ENCODE assay signal across 18 cellular contexts in the genomic region with DNA sequence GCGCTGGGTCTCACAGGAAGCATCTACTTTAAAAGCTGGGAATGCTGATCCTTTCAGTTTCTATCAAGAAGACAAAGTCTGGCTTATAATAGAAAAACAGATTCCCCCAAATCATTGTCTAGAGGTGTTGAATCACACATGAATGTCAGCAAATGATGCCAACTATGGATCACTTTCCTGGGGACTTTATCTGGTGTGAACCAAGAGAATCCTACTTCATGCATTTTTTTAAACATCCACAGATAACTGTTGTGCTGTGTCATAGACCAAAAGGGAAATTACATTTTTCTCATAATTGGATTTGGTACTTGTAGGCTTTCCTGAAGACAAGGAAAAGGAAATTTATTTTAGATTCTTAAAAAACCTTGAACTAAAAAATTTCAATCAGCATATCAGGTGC.
A peak's percentile ranks its signal among the peaks of the same experiment; 100 is the strongest.
DNase-seq lines count a peak whose midpoint lies in the region; ATAC-seq and TF ChIP-seq lines count a peak whose summit lies in the region.
"Had no signal": no experiment of that assay in that cellular context is flagged by ENCODE, and none has a peak within 500 bp of the region (broad histone marks: within the 10 kb centered on the region; RNA-seq: fewer than 3 reads in every experiment).

No MANE protein-coding gene starts in this region.

- no peaks in the 10 kb centered on the region for H3K9me2 ChIP-seq in MM.1S (replicated peaks; ENCODE audit: insufficient read depth, low read length)

- H3K27ac ChIP-seq in RWPE1 (peak overlapping the region; percentile 81; the same call in 1 of the 2 replicates), coronary artery (peak overlapping the region; percentile 80 to 87), muscle layer of colon (ENCODE audit: low read depth, low read length) (peak overlapping the region; percentile 71), temporal lobe (ENCODE audit: low read depth, low read length) (peak overlapping the region; percentile 70), MM.1S (ENCODE audit: low read length) (no peak overlapping the region)

- H3K27me3 ChIP-seq in muscle layer of colon (ENCODE audit: control insufficient read depth in 1 of 2, insufficient read depth in 2 of 2, low read length in 2 of 2) (no peaks in the 10 kb centered on the region), MM.1S (replicated peaks; ENCODE audit: insufficient read depth, low read length) (no peaks in the 10 kb centered on the region)

- DNase-seq in RWPE1 (ENCODE audit: low spot score) (no peak), coronary artery (ENCODE audit: low spot score) (no peak), MM.1S (no peak)
- no peak for DNase-seq in stimulated activated effector memory CD8-positive, alpha-beta T cell treated with anti-CD3 and anti-CD28 coated beads, Interleukin-12 subunit alpha, Interleukin-12 subunit beta, amount 100 ng/mL, for 72 hours (ENCODE audit: low spot score in 2 of 2)
- DNase-seq: activated CD4-positive, alpha-beta T cell treated with anti-CD3 and anti-CD28 coated beads for 48 hours; activated naive CD4-positive, alpha-beta T cell treated with anti-CD3 and anti-CD28 coated beads, Interleukin-2, amount 10 ng/mL, durations not matched to agents 7 days and 5 days; DMS 273 treated with DMSO at 0.1 percent for 48 hours; effector memory CD8-positive, alpha-beta T cell; foreskin melanocyte; NCI-H1048; NCI-H2171 treated with DMSO at 0.1 percent for 48 hours; SHP77 treated with DMSO at 0.1 percent for 48 hours; stimulated activated naive CD8-positive, alpha-beta T cell treated with anti-CD3 and anti-CD28 coated beads, Interleukin-15, Interleukin-2, amounts not matched to agents 100 U/mL and 50 U/mL, for 24 hours had no signal

- POLR2A ChIA-PET in RWPE1 (lab: Yijun Ruan, JAX; ENCODE audit: low non-redundant PET), result no interaction called here

- H3K27ac Mint-ChIP-seq in stimulated activated effector memory CD8-positive, alpha-beta T cell treated with anti-CD3 and anti-CD28 coated beads, Interleukin-12 subunit alpha, Interleukin-12 subunit beta, amount 100 ng/mL, for 72 hours, result no peak overlapping the region
- H3K27ac Mint-ChIP-seq: activated naive CD4-positive, alpha-beta T cell treated with anti-CD3 and anti-CD28 coated beads, Interleukin-2, amount 10 ng/mL, durations not matched to agents 7 days and 5 days; effector memory CD8-positive, alpha-beta T cell had no signal

- no peak overlapping the region for H3K4me3 Mint-ChIP-seq in stimulated activated effector memory CD8-positive, alpha-beta T cell treated with anti-CD3 and anti-CD28 coated beads, Interleukin-12 subunit alpha, Interleukin-12 subunit beta, amount 100 ng/mL, for 72 hours
- H3K4me3 Mint-ChIP-seq: activated naive CD4-positive, alpha-beta T cell treated with anti-CD3 and anti-CD28 coated beads, Interleukin-2, amount 10 ng/mL, durations not matched to agents 7 days and 5 days; effector memory CD8-positive, alpha-beta T cell had no signal

- CTCF ChIA-PET in RWPE1 (lab: Yijun Ruan, JAX), result interaction anchor here (1.1 kb wide), 1 partner anchor 13 kb away, joined by 3 read pairs; no protein-coding TSS in a partner anchor

- H3K4me1 ChIP-seq in muscle layer of colon (ENCODE audit: insufficient read depth, low read length), result peaks cover 25% of the 10 kb centered on the region
- H3K4me1 ChIP-seq in MM.1S (ENCODE audit: low read length), result no peaks in the 10 kb centered on the region

- peaks cover 33% of the 10 kb centered on the region for H3K4me1 Mint-ChIP-seq in stimulated activated effector memory CD8-positive, alpha-beta T cell treated with anti-CD3 and anti-CD28 coated beads, Interleukin-12 subunit alpha, Interleukin-12 subunit beta, amount 100 ng/mL, for 72 hours

- H3K9me3 ChIP-seq in muscle layer of colon (ENCODE audit: low read length) (no peaks in the 10 kb centered on the region), MM.1S (replicated peaks; ENCODE audit: insufficient read depth, low read length) (no peaks in the 10 kb centered on the region)

- no peak overlapping the region for H2AFZ ChIP-seq in MM.1S (ENCODE audit: low read length)

- H3K36me3 ChIP-seq in muscle layer of colon (ENCODE audit: insufficient read depth, low read length), result no peaks in the 10 kb centered on the region
- no peaks in the 10 kb centered on the region for H3K36me3 ChIP-seq in MM.1S (replicated peaks; ENCODE audit: insufficient read depth, low read length)

- ATAC-seq in HG03469 (IDR thresholded peaks at IDR 0.05; ENCODE audit: unreplicated experiment) (no peak), GM19351 (IDR thresholded peaks at IDR 0.05; ENCODE audit: unreplicated experiment) (no peak)
- no peak for ATAC-seq in stimulated activated effector memory CD8-positive, alpha-beta T cell treated with anti-CD3 and anti-CD28 coated beads, Interleukin-12 subunit alpha, Interleukin-12 subunit beta, amount 100 ng/mL, for 72 hours
- ATAC-seq: effector memory CD8-positive, alpha-beta T cell; K562; stimulated activated naive CD8-positive, alpha-beta T cell treated with anti-CD3 and anti-CD28 coated beads, Interleukin-15, Interleukin-2, amounts not matched to agents 100 U/mL and 50 U/mL, for 24 hours had no signal

- H3F3A ChIP-seq in MM.1S (ENCODE audit: insufficient read depth, low read length), result no peaks in the 10 kb centered on the region

- H3K36me3 Mint-ChIP-seq in stimulated activated effector memory CD8-positive, alpha-beta T cell treated with anti-CD3 and anti-CD28 coated beads, Interleukin-12 subunit alpha, Interleukin-12 subunit beta, amount 100 ng/mL, for 72 hours, result no peaks in the 10 kb centered on the region
- H3K36me3 Mint-ChIP-seq: activated naive CD4-positive, alpha-beta T cell treated with anti-CD3 and anti-CD28 coated beads, Interleukin-2, amount 10 ng/mL, durations not matched to agents 7 days and 5 days had no signal

- no peak overlapping the region for H3K9ac ChIP-seq in muscle layer of colon (ENCODE audit: low read length)
- H3K9ac ChIP-seq in MM.1S (ENCODE audit: low read length), result no peak overlapping the region

- H3K4me2 ChIP-seq in MM.1S (ENCODE audit: low read depth, low read length), result no peak overlapping the region

- H4K20me1 ChIP-seq in MM.1S (ENCODE audit: insufficient read depth, low read length), result no peaks in the 10 kb centered on the region

- peak overlapping the region; percentile 49 for H3K4me3 ChIP-seq in coronary artery
- peak overlapping the region; percentile 7 to 63 for H3K4me3 ChIP-seq in muscle layer of colon (ENCODE audit: low read depth in 1 of 2, low read length in 2 of 2)
- H3K4me3 ChIP-seq in MM.1S (ENCODE audit: low read length), result no peak overlapping the region
- H3K4me3 ChIP-seq: K562 had no signal

- no peak for TF ChIP-seq CTCF in RWPE1 (conservative IDR thresholded peaks at IDR 0.05; ENCODE audit: low read depth)
- no peak for TF ChIP-seq CTCF in coronary artery (IDR thresholded peaks at IDR 0.05)
- TF ChIP-seq CTCF in MM.1S (IDR thresholded peaks at IDR 0.05; ENCODE audit: low read length), result no peak

- H3K79me2 ChIP-seq in MM.1S (ENCODE audit: low read length), result no peaks in the 10 kb centered on the region

- H3K9me3 Mint-ChIP-seq in stimulated activated effector memory CD8-positive, alpha-beta T cell treated with anti-CD3 and anti-CD28 coated beads, Interleukin-12 subunit alpha, Interleukin-12 subunit beta, amount 100 ng/mL, for 72 hours, result peaks cover 4% of the 10 kb centered on the region
- H3K9me3 Mint-ChIP-seq: activated naive CD4-positive, alpha-beta T cell treated with anti-CD3 and anti-CD28 coated beads, Interleukin-2, amount 10 ng/mL, durations not matched to agents 7 days and 5 days; effector memory CD8-positive, alpha-beta T cell had no signal
